Comparison of ENCODE assay signal across 1 cellular context in the genomic region with DNA sequence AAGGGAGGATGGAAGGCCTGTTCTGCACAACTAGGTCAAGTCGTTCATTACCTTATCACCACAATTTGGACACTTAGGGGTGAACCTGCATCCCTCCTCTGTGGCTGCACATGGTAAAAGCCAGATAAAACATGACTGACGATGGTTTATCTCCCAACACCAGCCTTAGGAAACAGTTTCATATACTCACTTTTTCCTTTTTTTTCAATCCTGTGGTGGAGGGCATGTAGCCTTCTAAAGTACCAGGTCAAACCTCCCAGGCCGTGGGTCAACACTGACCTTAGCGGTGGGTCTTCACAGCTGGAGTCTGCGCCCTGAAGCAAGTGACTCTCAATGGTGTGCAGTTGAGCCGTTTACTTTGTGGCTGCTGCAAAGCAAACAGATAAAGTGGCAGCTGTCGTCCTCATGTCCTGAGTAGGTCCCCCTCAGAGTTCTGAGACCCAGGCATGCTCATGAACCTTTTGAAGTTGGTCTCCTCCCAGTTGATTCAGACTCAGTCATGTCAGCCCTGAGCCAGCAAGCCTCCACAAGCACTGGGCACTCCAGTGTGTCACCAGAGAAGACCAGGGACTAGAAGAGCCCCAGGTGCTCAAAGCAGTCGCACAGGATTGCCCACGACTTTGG.
TF ChIP-seq lines count a peak whose summit lies in the region.

No MANE protein-coding gene starts in this region.

TF ChIP-seq in K562, 482 proteins besides CTCF, POLR2A, EP300 and RAD21 (continued from another document and continues in another):
- TF ChIP-seq, protein P1, sequence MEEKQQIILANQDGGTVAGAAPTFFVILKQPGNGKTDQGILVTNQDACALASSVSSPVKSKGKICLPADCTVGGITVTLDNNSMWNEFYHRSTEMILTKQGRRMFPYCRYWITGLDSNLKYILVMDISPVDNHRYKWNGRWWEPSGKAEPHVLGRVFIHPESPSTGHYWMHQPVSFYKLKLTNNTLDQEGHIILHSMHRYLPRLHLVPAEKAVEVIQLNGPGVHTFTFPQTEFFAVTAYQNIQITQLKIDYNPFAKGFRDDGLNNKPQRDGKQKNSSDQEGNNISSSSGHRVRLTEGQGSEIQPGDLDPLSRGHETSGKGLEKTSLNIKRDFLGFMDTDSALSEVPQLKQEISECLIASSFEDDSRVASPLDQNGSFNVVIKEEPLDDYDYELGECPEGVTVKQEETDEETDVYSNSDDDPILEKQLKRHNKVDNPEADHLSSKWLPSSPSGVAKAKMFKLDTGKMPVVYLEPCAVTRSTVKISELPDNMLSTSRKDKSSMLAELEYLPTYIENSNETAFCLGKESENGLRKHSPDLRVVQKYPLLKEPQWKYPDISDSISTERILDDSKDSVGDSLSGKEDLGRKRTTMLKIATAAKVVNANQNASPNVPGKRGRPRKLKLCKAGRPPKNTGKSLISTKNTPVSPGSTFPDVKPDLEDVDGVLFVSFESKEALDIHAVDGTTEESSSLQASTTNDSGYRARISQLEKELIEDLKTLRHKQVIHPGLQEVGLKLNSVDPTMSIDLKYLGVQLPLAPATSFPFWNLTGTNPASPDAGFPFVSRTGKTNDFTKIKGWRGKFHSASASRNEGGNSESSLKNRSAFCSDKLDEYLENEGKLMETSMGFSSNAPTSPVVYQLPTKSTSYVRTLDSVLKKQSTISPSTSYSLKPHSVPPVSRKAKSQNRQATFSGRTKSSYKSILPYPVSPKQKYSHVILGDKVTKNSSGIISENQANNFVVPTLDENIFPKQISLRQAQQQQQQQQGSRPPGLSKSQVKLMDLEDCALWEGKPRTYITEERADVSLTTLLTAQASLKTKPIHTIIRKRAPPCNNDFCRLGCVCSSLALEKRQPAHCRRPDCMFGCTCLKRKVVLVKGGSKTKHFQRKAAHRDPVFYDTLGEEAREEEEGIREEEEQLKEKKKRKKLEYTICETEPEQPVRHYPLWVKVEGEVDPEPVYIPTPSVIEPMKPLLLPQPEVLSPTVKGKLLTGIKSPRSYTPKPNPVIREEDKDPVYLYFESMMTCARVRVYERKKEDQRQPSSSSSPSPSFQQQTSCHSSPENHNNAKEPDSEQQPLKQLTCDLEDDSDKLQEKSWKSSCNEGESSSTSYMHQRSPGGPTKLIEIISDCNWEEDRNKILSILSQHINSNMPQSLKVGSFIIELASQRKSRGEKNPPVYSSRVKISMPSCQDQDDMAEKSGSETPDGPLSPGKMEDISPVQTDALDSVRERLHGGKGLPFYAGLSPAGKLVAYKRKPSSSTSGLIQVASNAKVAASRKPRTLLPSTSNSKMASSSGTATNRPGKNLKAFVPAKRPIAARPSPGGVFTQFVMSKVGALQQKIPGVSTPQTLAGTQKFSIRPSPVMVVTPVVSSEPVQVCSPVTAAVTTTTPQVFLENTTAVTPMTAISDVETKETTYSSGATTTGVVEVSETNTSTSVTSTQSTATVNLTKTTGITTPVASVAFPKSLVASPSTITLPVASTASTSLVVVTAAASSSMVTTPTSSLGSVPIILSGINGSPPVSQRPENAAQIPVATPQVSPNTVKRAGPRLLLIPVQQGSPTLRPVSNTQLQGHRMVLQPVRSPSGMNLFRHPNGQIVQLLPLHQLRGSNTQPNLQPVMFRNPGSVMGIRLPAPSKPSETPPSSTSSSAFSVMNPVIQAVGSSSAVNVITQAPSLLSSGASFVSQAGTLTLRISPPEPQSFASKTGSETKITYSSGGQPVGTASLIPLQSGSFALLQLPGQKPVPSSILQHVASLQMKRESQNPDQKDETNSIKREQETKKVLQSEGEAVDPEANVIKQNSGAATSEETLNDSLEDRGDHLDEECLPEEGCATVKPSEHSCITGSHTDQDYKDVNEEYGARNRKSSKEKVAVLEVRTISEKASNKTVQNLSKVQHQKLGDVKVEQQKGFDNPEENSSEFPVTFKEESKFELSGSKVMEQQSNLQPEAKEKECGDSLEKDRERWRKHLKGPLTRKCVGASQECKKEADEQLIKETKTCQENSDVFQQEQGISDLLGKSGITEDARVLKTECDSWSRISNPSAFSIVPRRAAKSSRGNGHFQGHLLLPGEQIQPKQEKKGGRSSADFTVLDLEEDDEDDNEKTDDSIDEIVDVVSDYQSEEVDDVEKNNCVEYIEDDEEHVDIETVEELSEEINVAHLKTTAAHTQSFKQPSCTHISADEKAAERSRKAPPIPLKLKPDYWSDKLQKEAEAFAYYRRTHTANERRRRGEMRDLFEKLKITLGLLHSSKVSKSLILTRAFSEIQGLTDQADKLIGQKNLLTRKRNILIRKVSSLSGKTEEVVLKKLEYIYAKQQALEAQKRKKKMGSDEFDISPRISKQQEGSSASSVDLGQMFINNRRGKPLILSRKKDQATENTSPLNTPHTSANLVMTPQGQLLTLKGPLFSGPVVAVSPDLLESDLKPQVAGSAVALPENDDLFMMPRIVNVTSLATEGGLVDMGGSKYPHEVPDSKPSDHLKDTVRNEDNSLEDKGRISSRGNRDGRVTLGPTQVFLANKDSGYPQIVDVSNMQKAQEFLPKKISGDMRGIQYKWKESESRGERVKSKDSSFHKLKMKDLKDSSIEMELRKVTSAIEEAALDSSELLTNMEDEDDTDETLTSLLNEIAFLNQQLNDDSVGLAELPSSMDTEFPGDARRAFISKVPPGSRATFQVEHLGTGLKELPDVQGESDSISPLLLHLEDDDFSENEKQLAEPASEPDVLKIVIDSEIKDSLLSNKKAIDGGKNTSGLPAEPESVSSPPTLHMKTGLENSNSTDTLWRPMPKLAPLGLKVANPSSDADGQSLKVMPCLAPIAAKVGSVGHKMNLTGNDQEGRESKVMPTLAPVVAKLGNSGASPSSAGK (IDR thresholded peaks at IDR 0.05) = peak; percentile 83
- TF ChIP-seq, protein P2, sequence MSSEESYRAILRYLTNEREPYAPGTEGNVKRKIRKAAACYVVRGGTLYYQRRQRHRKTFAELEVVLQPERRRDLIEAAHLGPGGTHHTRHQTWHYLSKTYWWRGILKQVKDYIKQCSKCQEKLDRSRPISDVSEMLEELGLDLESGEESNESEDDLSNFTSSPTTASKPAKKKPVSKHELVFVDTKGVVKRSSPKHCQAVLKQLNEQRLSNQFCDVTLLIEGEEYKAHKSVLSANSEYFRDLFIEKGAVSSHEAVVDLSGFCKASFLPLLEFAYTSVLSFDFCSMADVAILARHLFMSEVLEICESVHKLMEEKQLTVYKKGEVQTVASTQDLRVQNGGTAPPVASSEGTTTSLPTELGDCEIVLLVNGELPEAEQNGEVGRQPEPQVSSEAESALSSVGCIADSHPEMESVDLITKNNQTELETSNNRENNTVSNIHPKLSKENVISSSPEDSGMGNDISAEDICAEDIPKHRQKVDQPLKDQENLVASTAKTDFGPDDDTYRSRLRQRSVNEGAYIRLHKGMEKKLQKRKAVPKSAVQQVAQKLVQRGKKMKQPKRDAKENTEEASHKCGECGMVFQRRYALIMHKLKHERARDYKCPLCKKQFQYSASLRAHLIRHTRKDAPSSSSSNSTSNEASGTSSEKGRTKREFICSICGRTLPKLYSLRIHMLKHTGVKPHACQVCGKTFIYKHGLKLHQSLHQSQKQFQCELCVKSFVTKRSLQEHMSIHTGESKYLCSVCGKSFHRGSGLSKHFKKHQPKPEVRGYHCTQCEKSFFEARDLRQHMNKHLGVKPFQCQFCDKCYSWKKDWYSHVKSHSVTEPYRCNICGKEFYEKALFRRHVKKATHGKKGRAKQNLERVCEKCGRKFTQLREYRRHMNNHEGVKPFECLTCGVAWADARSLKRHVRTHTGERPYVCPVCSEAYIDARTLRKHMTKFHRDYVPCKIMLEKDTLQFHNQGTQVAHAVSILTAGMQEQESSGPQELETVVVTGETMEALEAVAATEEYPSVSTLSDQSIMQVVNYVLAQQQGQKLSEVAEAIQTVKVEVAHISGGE (CRISPR knock-in tag; IDR thresholded peaks at IDR 0.05) = peak in 1 of 3 experiments; percentile 74; a peak in 2 of 6 replicates
- TF ChIP-seq, protein P3, sequence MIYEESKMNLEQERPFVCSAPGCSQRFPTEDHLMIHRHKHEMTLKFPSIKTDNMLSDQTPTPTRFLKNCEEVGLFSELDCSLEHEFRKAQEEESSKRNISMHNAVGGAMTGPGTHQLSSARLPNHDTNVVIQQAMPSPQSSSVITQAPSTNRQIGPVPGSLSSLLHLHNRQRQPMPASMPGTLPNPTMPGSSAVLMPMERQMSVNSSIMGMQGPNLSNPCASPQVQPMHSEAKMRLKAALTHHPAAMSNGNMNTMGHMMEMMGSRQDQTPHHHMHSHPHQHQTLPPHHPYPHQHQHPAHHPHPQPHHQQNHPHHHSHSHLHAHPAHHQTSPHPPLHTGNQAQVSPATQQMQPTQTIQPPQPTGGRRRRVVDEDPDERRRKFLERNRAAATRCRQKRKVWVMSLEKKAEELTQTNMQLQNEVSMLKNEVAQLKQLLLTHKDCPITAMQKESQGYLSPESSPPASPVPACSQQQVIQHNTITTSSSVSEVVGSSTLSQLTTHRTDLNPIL (CRISPR knock-in tag; IDR thresholded peaks at IDR 0.05) = no peak
- TF ChIP-seq ZNF282 (CRISPR knock-in tag; IDR thresholded peaks at IDR 0.05) = no peak
- no peak for TF ChIP-seq PTBP1 (IDR thresholded peaks at IDR 0.05; ENCODE audit: low read depth, low read length)
- TF ChIP-seq, protein P4, sequence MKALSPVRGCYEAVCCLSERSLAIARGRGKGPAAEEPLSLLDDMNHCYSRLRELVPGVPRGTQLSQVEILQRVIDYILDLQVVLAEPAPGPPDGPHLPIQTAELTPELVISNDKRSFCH (CRISPR knock-in tag; IDR thresholded peaks at IDR 0.05) = no peak
- TF ChIP-seq, protein P4 (tag; IDR thresholded peaks at IDR 0.05) = peak; percentile 92; the same call in 1 of the 2 replicates
- TF ChIP-seq IRF2 (CRISPR knock-in tag; IDR thresholded peaks at IDR 0.05) = no peak
- TF ChIP-seq, protein P5, sequence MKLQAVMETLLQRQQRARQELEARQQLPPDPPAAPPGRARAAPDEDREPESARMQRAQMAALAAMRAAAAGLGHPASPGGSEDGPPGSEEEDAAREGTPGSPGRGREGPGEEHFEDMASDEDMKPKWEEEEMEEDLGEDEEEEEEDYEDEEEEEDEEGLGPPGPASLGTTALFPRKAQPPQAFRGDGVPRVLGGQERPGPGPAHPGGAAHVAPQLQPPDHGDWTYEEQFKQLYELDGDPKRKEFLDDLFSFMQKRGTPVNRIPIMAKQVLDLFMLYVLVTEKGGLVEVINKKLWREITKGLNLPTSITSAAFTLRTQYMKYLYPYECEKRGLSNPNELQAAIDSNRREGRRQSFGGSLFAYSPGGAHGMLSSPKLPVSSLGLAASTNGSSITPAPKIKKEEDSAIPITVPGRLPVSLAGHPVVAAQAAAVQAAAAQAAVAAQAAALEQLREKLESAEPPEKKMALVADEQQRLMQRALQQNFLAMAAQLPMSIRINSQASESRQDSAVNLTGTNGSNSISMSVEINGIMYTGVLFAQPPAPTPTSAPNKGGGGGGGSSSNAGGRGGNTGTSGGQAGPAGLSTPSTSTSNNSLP (IDR thresholded peaks at IDR 0.05; ENCODE audit: borderline replicate concordance, low read depth, low read length) = no peak
- TF ChIP-seq BRD4 (IDR thresholded peaks at IDR 0.05) = no peak
- no peak for TF ChIP-seq CAMTA2 (CRISPR knock-in tag; conservative IDR thresholded peaks at IDR 0.05)
- no peak for TF ChIP-seq ELF2 (CRISPR knock-in tag; IDR thresholded peaks at IDR 0.05)
- peak; percentile 34 for TF ChIP-seq NEUROD1 (IDR thresholded peaks at IDR 0.05; ENCODE audit: borderline replicate concordance, low read depth, low read length, partially characterized antibody)
- TF ChIP-seq, protein P6, sequence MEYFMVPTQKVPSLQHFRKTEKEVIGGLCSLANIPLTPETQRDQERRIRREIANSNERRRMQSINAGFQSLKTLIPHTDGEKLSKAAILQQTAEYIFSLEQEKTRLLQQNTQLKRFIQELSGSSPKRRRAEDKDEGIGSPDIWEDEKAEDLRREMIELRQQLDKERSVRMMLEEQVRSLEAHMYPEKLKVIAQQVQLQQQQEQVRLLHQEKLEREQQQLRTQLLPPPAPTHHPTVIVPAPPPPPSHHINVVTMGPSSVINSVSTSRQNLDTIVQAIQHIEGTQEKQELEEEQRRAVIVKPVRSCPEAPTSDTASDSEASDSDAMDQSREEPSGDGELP (CRISPR knock-in tag; IDR thresholded peaks at IDR 0.05; ENCODE audit: borderline replicate concordance) = peak; percentile 96
- peak in 1 of 2 experiments; percentile 4; a peak in 1 of 4 replicates for TF ChIP-seq CSDE1 (IDR thresholded peaks at IDR 0.05)
- TF ChIP-seq TARDBP (IDR thresholded peaks at IDR 0.05) = no peak
- TF ChIP-seq ADNP (tag; IDR thresholded peaks at IDR 0.05) = no peak
- no peak for TF ChIP-seq PHF21A (IDR thresholded peaks at IDR 0.05; ENCODE audit: borderline replicate concordance, low read depth)
- no peak for TF ChIP-seq SAFB2 (IDR thresholded peaks at IDR 0.05; ENCODE audit: borderline replicate concordance, low read depth, low read length, severe bottlenecking)
- no peak for TF ChIP-seq ZNF124 (CRISPR knock-in tag; IDR thresholded peaks at IDR 0.05)
- TF ChIP-seq, protein P7, sequence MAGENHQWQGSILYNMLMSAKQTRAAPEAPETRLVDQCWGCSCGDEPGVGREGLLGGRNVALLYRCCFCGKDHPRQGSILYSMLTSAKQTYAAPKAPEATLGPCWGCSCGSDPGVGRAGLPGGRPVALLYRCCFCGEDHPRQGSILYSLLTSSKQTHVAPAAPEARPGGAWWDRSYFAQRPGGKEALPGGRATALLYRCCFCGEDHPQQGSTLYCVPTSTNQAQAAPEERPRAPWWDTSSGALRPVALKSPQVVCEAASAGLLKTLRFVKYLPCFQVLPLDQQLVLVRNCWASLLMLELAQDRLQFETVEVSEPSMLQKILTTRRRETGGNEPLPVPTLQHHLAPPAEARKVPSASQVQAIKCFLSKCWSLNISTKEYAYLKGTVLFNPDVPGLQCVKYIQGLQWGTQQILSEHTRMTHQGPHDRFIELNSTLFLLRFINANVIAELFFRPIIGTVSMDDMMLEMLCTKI (IDR thresholded peaks at IDR 0.05; ENCODE audit: partially characterized antibody) = no peak
- no peak for TF ChIP-seq SMAD2 (IDR thresholded peaks at IDR 0.05; ENCODE audit: low read depth, low read length)
- no peak for TF ChIP-seq NFE2L1 (tag; IDR thresholded peaks at IDR 0.05; ENCODE audit: borderline replicate concordance, low read depth)
- no peak for TF ChIP-seq ZBTB8A (IDR thresholded peaks at IDR 0.05; ENCODE audit: partially characterized antibody)
- no peak for TF ChIP-seq ZNF134 (CRISPR knock-in tag; conservative IDR thresholded peaks at IDR 0.05)
- no peak for TF ChIP-seq BRF1 (IDR thresholded peaks at IDR 0.05; ENCODE audit: borderline replicate concordance, extremely low read depth, insufficient read length)
- no peak for TF ChIP-seq RBFOX2 (IDR thresholded peaks at IDR 0.05; ENCODE audit: low read depth, low read length)
- TF ChIP-seq EWSR1 (IDR thresholded peaks at IDR 0.05; ENCODE audit: borderline replicate concordance, low read depth, partially characterized antibody) = no peak
- peak; percentile 98 for TF ChIP-seq CBFA2T2 (conservative IDR thresholded peaks at IDR 0.05)
- no peak for TF ChIP-seq HNRNPLL (IDR thresholded peaks at IDR 0.05; ENCODE audit: low read depth, low read length, poor library complexity, severe bottlenecking)
- no peak for TF ChIP-seq TSC22D4 (tag; IDR thresholded peaks at IDR 0.05)
- TF ChIP-seq MECOM (CRISPR knock-in tag; IDR thresholded peaks at IDR 0.05) = peak; percentile 47; the same call in 1 of the 2 replicates
- TF ChIP-seq ZNF354B (CRISPR knock-in tag; IDR thresholded peaks at IDR 0.05) = no peak
- TF ChIP-seq ZNF140 (CRISPR knock-in tag; IDR thresholded peaks at IDR 0.05) = no peak
- TF ChIP-seq, protein P8, sequence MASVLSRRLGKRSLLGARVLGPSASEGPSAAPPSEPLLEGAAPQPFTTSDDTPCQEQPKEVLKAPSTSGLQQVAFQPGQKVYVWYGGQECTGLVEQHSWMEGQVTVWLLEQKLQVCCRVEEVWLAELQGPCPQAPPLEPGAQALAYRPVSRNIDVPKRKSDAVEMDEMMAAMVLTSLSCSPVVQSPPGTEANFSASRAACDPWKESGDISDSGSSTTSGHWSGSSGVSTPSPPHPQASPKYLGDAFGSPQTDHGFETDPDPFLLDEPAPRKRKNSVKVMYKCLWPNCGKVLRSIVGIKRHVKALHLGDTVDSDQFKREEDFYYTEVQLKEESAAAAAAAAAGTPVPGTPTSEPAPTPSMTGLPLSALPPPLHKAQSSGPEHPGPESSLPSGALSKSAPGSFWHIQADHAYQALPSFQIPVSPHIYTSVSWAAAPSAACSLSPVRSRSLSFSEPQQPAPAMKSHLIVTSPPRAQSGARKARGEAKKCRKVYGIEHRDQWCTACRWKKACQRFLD (CRISPR knock-in tag; IDR thresholded peaks at IDR 0.05) = peak; percentile 96
